Comparison of ENCODE assay signal across 7 cellular contexts in the genomic region with DNA sequence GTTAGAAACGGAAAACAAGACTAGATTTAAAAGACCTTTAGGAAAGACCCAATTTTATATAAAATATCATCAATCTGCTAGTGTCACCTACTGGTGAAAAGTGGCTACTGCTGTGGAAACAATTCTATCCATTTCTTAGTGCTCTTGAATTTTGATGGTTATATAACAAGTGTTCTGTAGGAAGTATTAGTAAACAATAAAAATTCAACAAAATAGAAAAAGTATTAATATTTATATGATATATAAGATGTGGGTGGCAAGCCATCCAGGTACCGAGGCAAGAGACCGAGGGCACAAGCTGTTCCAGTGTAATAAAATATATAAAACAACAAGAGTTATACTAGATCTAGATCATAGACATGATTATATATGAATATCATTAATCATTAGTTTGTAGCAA. TPM values are rescaled to one million over a fixed set of nuclear protein-coding genes. Genes with fewer than 3 reads are reported as not detected.
DNase-seq lines count a peak whose midpoint lies in the region; ATAC-seq and TF ChIP-seq lines count a peak whose summit lies in the region.

No MANE protein-coding gene starts in this region.

- in situ Hi-C loops in transverse colon (cut with MboI; ENCODE audit: low pct_ligation_motif_present in 1 of 4, low pct_unique_long_range_greater_than_20kb in 1 of 4, low sequenced_read_pairs in 3 of 4): loop anchor here in 2 of 4 donors (5.0 to 10.0 kb wide), 2 partner anchors 157 to 164 kb away; a partner anchor contains a TSS

- TF ChIP-seq EP300 in transverse colon (IDR thresholded peaks at IDR 0.05; ENCODE audit: low read depth): no peak

- no peaks in the 10 kb centered on the region for H3K27me3 ChIP-seq in transverse colon

- no peak for TF ChIP-seq POLR2A in transverse colon (IDR thresholded peaks at IDR 0.05)

- peaks cover 11 to 50% (median 21%) of the 10 kb centered on the region in 4 donors for H3K4me1 ChIP-seq in transverse colon

- peaks cover 0 to 8% of the 10 kb centered on the region in 2 donors for H3K9me3 ChIP-seq in transverse colon

- WGBS in transverse colon (ENCODE audit: low coverage in 1 of 2), 2 donors: 10 to 22% methylated on average over 3 of the region's 3 CpGs

- DNase-seq in Daoy (ENCODE audit: low read depth) (peak; percentile 44), NOMO-1 treated with DMSO at 0.1 percent for 48 hours (lab: John Stamatoyannopoulos, UW; ENCODE audit: unreplicated experiment) (peak; percentile 57), cardiac fibroblast (ENCODE audit: low read depth in 2 of 2) (peak; percentile 79 to 83), left colon (no peak), transverse colon (peak; percentile 20), T1000 (lab: John Stamatoyannopoulos, UW) (no peak)

- no peak overlapping the region for H3K4me3 ChIP-seq in cardiac fibroblast (replicated peaks in 1 of 2; ENCODE audit: low read depth in 2 of 2, low read length in 2 of 2)
- no peak overlapping the region for H3K4me3 ChIP-seq in transverse colon

- ATAC-seq in HG03108 (IDR thresholded peaks at IDR 0.05; ENCODE audit: unreplicated experiment): peak; percentile 58
- ATAC-seq in left colon: peak; percentile 62

- no peaks in the 10 kb centered on the region for H3K36me3 ChIP-seq in transverse colon

- TF ChIP-seq CTCF in cardiac fibroblast (IDR thresholded peaks at IDR 0.05; ENCODE audit: low read depth, low read length) (peak; percentile 79), transverse colon (IDR thresholded peaks at IDR 0.05) (peak; percentile 77 to 91 (median 84))

- intact Hi-C loops in left colon (cut with DNase I, micrococcal nuclease): loop anchor here (5.0 kb wide), 1 partner anchor 152 kb away; a partner anchor contains a TSS
- intact Hi-C loops in transverse colon (cut with DNase I; ENCODE audit: low total_unique reads): loop anchor here (5.0 kb wide), 1 partner anchor 152 kb away; a partner anchor contains a TSS

- no peak overlapping the region for H3K27ac ChIP-seq in transverse colon

RNA-seq across cellular contexts. Expression of a gene that starts 6.2 kb away (rescaled TPM):
- total RNA-seq in Daoy (2014; rRNA removed; shearing (Covaris generic)): 13.7 and 14.1 TPM in 2 replicates
- total RNA-seq in left colon (10 to 100 TPM; 72.6 to 81.3 TPM), transverse colon (10 to 100 TPM; 21.9 to 74.5 (median 60.7) TPM)

Comparison
In these comparisons a context has a peak if more than half of its experiments do, and no peak if none do; other contexts are left out.
1. DNase-seq: peak in Daoy (single experiment), NOMO-1 treated with DMSO at 0.1 percent for 48 hours (single experiment), cardiac fibroblast (2 of 2) and transverse colon (single experiment); none in left colon (0 of 2) and T1000 (single experiment).